In the genomic region with DNA sequence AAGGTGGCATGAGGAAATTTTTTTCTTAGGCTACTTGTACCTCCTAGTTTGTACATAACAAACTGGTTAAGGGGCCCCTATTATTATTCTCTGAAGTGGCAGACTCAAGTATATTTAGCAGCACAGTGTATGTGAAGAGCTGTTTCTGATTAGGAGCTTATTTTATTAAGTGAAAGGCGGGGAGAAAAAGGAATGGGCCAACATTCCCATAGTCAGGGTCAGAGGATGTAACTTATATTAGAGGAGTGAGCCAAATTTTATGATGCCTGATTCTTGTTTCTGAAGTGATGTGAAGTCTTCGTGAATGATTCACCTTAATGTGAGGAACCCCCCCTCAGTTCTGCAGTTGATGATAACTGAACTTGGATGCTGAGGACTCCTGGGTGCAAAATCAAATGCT, we compare ENCODE assay signal across 11 cellular contexts. TPM values are rescaled to one million over a fixed set of nuclear protein-coding genes. Genes with fewer than 3 reads are reported as not detected.
DNase-seq lines count a peak whose midpoint lies in the region; ATAC-seq and TF ChIP-seq lines count a peak whose summit lies in the region.
"Had no signal": no experiment of that assay in that cellular context is flagged by ENCODE, and none has a peak within 500 bp of the region (broad histone marks: within the 10 kb centered on the region; RNA-seq: fewer than 3 reads in every experiment).

No MANE protein-coding gene starts in this region.

- CTCF ChIA-PET in activated CD8-positive, alpha-beta T cell treated with anti-CD3 and anti-CD28 coated beads for 36 hours (lab: Charles Lee), result interaction anchor here (0.8 to 4.5 kb wide), 15 partner anchors 8 to 232 kb away, joined by 3 to 30 read pairs (median 4); no protein-coding TSS in a partner anchor

- H3K27ac ChIP-seq in right cardiac atrium (ENCODE audit: low read length), result no peak overlapping the region
- H3K27ac ChIP-seq: WERI-Rb-1 had no signal

- H3K27me3 Mint-ChIP-seq in activated T-cell treated with anti-CD3 and anti-CD28 coated beads, Interleukin-2, amount 50 U/mL, for 72 hours (ENCODE audit: low read depth), result no peaks in the 10 kb centered on the region
- H3K27me3 Mint-ChIP-seq in activated CD8-positive, alpha-beta T cell treated with anti-CD3 and anti-CD28 coated beads for 36 hours, result no peaks in the 10 kb centered on the region
- no peaks in the 10 kb centered on the region for H3K27me3 Mint-ChIP-seq in stimulated activated naive B cell treated with anti-CD40 and anti-IgM and Interleukin-4, amounts not matched to agents 10 μg/mL and 1 μg/mL and 100 μg/mL, for 72 hours

- DNase-seq in activated T-cell treated with anti-CD3 and anti-CD28 coated beads, Interleukin-2, amount 50 U/mL, for 72 hours, result no peak
- DNase-seq in activated T-cell treated with anti-CD3 and anti-CD28 coated beads, Interleukin-2, amount 50 U/mL, for 1 hour, result no peak
- DNase-seq in activated CD8-positive, alpha-beta T cell treated with anti-CD3 and anti-CD28 coated beads for 36 hours, result no peak
- DNase-seq in right cardiac atrium, result no peak
- DNase-seq in stimulated activated naive B cell treated with anti-CD40 and anti-IgM and Interleukin-4, amounts not matched to agents 10 μg/mL and 1 μg/mL and 100 μg/mL, for 72 hours, result no peak
- no peak for DNase-seq in NK-92 (lab: John Stamatoyannopoulos, UW; ENCODE audit: unreplicated experiment)
- no peak for DNase-seq in COR-L47 (lab: John Stamatoyannopoulos, UW)
- DNase-seq: stimulated activated CD4-positive, alpha-beta T cell treated with anti-CD3 and anti-CD28 coated beads, Interleukin-15, amount 100 ng/mL, for 24 hours; WERI-Rb-1 had no signal

- peaks cover 77% of the 10 kb centered on the region for H3K4me1 Mint-ChIP-seq in activated T-cell treated with anti-CD3 and anti-CD28 coated beads, Interleukin-2, amount 50 U/mL, for 72 hours (ENCODE audit: low read depth)
- H3K4me1 Mint-ChIP-seq in activated CD8-positive, alpha-beta T cell treated with anti-CD3 and anti-CD28 coated beads for 36 hours (ENCODE audit: low read depth), result peaks cover 57% of the 10 kb centered on the region
- H3K4me1 Mint-ChIP-seq in stimulated activated naive B cell treated with anti-CD40 and anti-IgM and Interleukin-4, amounts not matched to agents 10 μg/mL and 1 μg/mL and 100 μg/mL, for 72 hours, result peaks cover 37 to 62% of the 10 kb centered on the region in 2 donors

- WGBS in right cardiac atrium, result 53% methylated on average over 2 of the region's 2 CpGs

- H3K27ac Mint-ChIP-seq in activated T-cell treated with anti-CD3 and anti-CD28 coated beads, Interleukin-2, amount 50 U/mL, for 72 hours, result peak overlapping the region; percentile 93
- H3K27ac Mint-ChIP-seq in activated CD8-positive, alpha-beta T cell treated with anti-CD3 and anti-CD28 coated beads for 36 hours, result peak overlapping the region; percentile 92
- peak overlapping the region; percentile 97 for H3K27ac Mint-ChIP-seq in stimulated activated naive B cell treated with anti-CD40 and anti-IgM and Interleukin-4, amounts not matched to agents 10 μg/mL and 1 μg/mL and 100 μg/mL, for 72 hours
- H3K27ac Mint-ChIP-seq: GM23338 had no signal

- TF ChIP-seq POLR2A in GM18505 (IDR thresholded peaks at IDR 0.05; ENCODE audit: borderline replicate concordance, extremely low read depth, insufficient read depth, insufficient read length), result no peak

- no peaks in the 10 kb centered on the region for H3K9me3 Mint-ChIP-seq in activated T-cell treated with anti-CD3 and anti-CD28 coated beads, Interleukin-2, amount 50 U/mL, for 72 hours
- H3K9me3 Mint-ChIP-seq in activated CD8-positive, alpha-beta T cell treated with anti-CD3 and anti-CD28 coated beads for 36 hours, result no peaks in the 10 kb centered on the region
- H3K9me3 Mint-ChIP-seq in stimulated activated naive B cell treated with anti-CD40 and anti-IgM and Interleukin-4, amounts not matched to agents 10 μg/mL and 1 μg/mL and 100 μg/mL, for 72 hours, result no peaks in the 10 kb centered on the region
- H3K9me3 Mint-ChIP-seq: GM23338 had no signal

- H3K4me3 Mint-ChIP-seq in activated T-cell treated with anti-CD3 and anti-CD28 coated beads, Interleukin-2, amount 50 U/mL, for 72 hours, result peak overlapping the region; percentile 86 to 91
- peak overlapping the region; percentile 92 for H3K4me3 Mint-ChIP-seq in activated CD8-positive, alpha-beta T cell treated with anti-CD3 and anti-CD28 coated beads for 36 hours
- peak overlapping the region; percentile 81 to 94 for H3K4me3 Mint-ChIP-seq in stimulated activated naive B cell treated with anti-CD40 and anti-IgM and Interleukin-4, amounts not matched to agents 10 μg/mL and 1 μg/mL and 100 μg/mL, for 72 hours

- POLR2A ChIA-PET in activated CD8-positive, alpha-beta T cell treated with anti-CD3 and anti-CD28 coated beads for 36 hours (lab: Charles Lee), result interaction anchor here (0.9 to 6.0 kb wide), 11 partner anchors 8 to 237 kb away, joined by 3 to 89 read pairs (median 4); partner anchors contain the start of gene CITED2

- H3K27me3 ChIP-seq in right cardiac atrium (ENCODE audit: control insufficient read depth, insufficient read depth), result no peaks in the 10 kb centered on the region

- intact Hi-C loops in activated CD8-positive, alpha-beta T cell treated with anti-CD3 and anti-CD28 coated beads for 36 hours (cut with micrococcal nuclease), result loop anchor here (2.0 kb wide), 1 partner anchor 15 kb away; no protein-coding TSS in a partner anchor
- intact Hi-C loops in right cardiac atrium (cut with DNase I), result loop anchor here in 2 of 4 donors (10.0 kb wide), 2 partner anchors 207 to 323 kb away; no protein-coding TSS in a partner anchor

- peak overlapping the region; percentile 96 for H3K4me3 ChIP-seq in right cardiac atrium (ENCODE audit: low read length)
- H3K4me3 ChIP-seq: GM23338 had no signal

- ATAC-seq in activated T-cell treated with anti-CD3 and anti-CD28 coated beads, Interleukin-2, amount 50 U/mL, for 72 hours (replicated peaks in 1 of 2), result no peak
- ATAC-seq in activated CD8-positive, alpha-beta T cell treated with anti-CD3 and anti-CD28 coated beads for 36 hours, result no peak
- ATAC-seq in right cardiac atrium (no peak), GM18505 (IDR thresholded peaks at IDR 0.05; ENCODE audit: unreplicated experiment) (no peak)
- ATAC-seq in stimulated activated naive B cell treated with anti-CD40 and anti-IgM and Interleukin-4, amounts not matched to agents 10 μg/mL and 1 μg/mL and 100 μg/mL, for 72 hours (replicated peaks), result no peak
- ATAC-seq: GM23338 had no signal

- peaks cover 8% of the 10 kb centered on the region for H3K4me1 ChIP-seq in right cardiac atrium (ENCODE audit: control insufficient read depth, insufficient read depth, low read length)

- no peak for TF ChIP-seq CTCF in activated CD8-positive, alpha-beta T cell treated with anti-CD3 and anti-CD28 coated beads for 36 hours (IDR thresholded peaks at IDR 0.05)

- peaks cover 17 to 29% of the 10 kb centered on the region in 2 donors for H3K36me3 Mint-ChIP-seq in activated T-cell treated with anti-CD3 and anti-CD28 coated beads, Interleukin-2, amount 50 U/mL, for 72 hours (ENCODE audit: insufficient read depth in 2 of 2)
- peaks cover 42% of the 10 kb centered on the region for H3K36me3 Mint-ChIP-seq in activated CD8-positive, alpha-beta T cell treated with anti-CD3 and anti-CD28 coated beads for 36 hours (ENCODE audit: low read depth)
- peaks cover 22 to 29% of the 10 kb centered on the region in 2 donors for H3K36me3 Mint-ChIP-seq in stimulated activated naive B cell treated with anti-CD40 and anti-IgM and Interleukin-4, amounts not matched to agents 10 μg/mL and 1 μg/mL and 100 μg/mL, for 72 hours

- no peaks in the 10 kb centered on the region for H3K9me3 ChIP-seq in right cardiac atrium (ENCODE audit: control insufficient read depth, low read length)

RNA-seq across cellular contexts. Expression of gene HECA, which starts 2.8 kb away (rescaled TPM):
- total RNA-seq in activated T-cell treated with anti-CD3 and anti-CD28 coated beads, Interleukin-2, amount 50 U/mL, for 72 hours, result 10 to 100 TPM; 77.6 to 89.7 TPM
- 10 to 100 TPM; 45.4 to 47.1 TPM for total RNA-seq in activated CD8-positive, alpha-beta T cell treated with anti-CD3 and anti-CD28 coated beads for 36 hours
- 10 to 100 TPM; 43.7 to 50.9 (median 48.1) TPM for total RNA-seq in right cardiac atrium
- 19.4 TPM for polyA plus RNA-seq in right cardiac atrium
